Comparison of ENCODE assay signal across 8 cellular contexts in genomic region chr19:54449701-54450069, GRCh38.
DNase-seq lines count a peak whose midpoint lies in the region.

No MANE protein-coding gene starts in this region.

- H3K36me3 ChIP-seq in BLaER1 treated with 17β-estradiol and CSF1 and Interleukin-3, amounts not matched to agents 10 nM and 100 nM: peaks cover 49 to 69% (median 59%) of the 10 kb centered on the region in 11 experiments
- H3K36me3 ChIP-seq in HUES48 (ENCODE audit: control insufficient read depth, insufficient read depth, low read length) (peaks cover 52% of the 10 kb centered on the region), muscle layer of duodenum (ENCODE audit: control insufficient read depth in 1 of 2, insufficient read depth in 2 of 2, low read length in 2 of 2) (peaks cover 41 to 51% of the 10 kb centered on the region in 2 donors)

- peak overlapping the region; percentile 94 to 99 (median 95) for H3K27ac ChIP-seq in BLaER1 treated with 17β-estradiol and CSF1 and Interleukin-3, amounts not matched to agents 10 nM and 100 nM
- peak overlapping the region; percentile 93 for H3K27ac ChIP-seq in HUES48 (ENCODE audit: low read depth, low read length)
- H3K27ac ChIP-seq in caudate nucleus (ENCODE audit: low read depth, low read length): peak overlapping the region; percentile 99
- peak overlapping the region; percentile 96 for H3K27ac ChIP-seq in muscle layer of duodenum (ENCODE audit: low read length)

- H3K4me2 ChIP-seq in BLaER1 treated with 17β-estradiol and CSF1 and Interleukin-3, amounts not matched to agents 10 nM and 100 nM: peak overlapping the region; percentile 94 to 99 (median 97)

- no peaks in the 10 kb centered on the region for H3K27me3 ChIP-seq in BLaER1 treated with 17β-estradiol and CSF1 and Interleukin-3, amounts not matched to agents 10 nM and 100 nM
- no peaks in the 10 kb centered on the region for H3K27me3 ChIP-seq in HUES48 (ENCODE audit: control insufficient read depth, insufficient read depth, low read length)
- no peaks in the 10 kb centered on the region for H3K27me3 ChIP-seq in muscle layer of duodenum (ENCODE audit: low read depth, low read length)

- H3K4me1 ChIP-seq in BLaER1 treated with 17β-estradiol and CSF1 and Interleukin-3, amounts not matched to agents 10 nM and 100 nM: peaks cover 35 to 60% (median 41%) of the 10 kb centered on the region in 10 experiments
- H3K4me1 ChIP-seq in HUES48 (ENCODE audit: control insufficient read depth, insufficient read depth, low read length): peaks cover 4% of the 10 kb centered on the region; the same call in 1 of the 2 replicates
- peaks cover 13 to 38% of the 10 kb centered on the region in 2 donors for H3K4me1 ChIP-seq in muscle layer of duodenum (ENCODE audit: control insufficient read depth in 1 of 2, insufficient read depth in 2 of 2, low read length in 2 of 2)

- peak overlapping the region; percentile 92 to 99 (median 95) for H3K9ac ChIP-seq in BLaER1 treated with 17β-estradiol and CSF1 and Interleukin-3, amounts not matched to agents 10 nM and 100 nM
- H3K9ac ChIP-seq in HUES48 (ENCODE audit: low read depth, low read length): peak overlapping the region; percentile 80; the same call in 1 of the 2 replicates

- H3K4me3 ChIP-seq in BLaER1 treated with 17β-estradiol and CSF1 and Interleukin-3, amounts not matched to agents 10 nM and 100 nM: peak overlapping the region; percentile 79 to 94 (median 90)
- H3K4me3 ChIP-seq in HUES48 (ENCODE audit: low read depth, low read length): peak overlapping the region; percentile 94
- peak overlapping the region; percentile 78 to 92 for H3K4me3 ChIP-seq in muscle layer of duodenum (ENCODE audit: low read depth in 1 of 2, low read length in 2 of 2)

- DNase-seq in caudate nucleus (lab: John Stamatoyannopoulos, UW): no peak
- DNase-seq in ecto neural progenitor cell (ENCODE audit: low spot score): no peak
- no peak for DNase-seq in LoVo (ENCODE audit: low spot score)
- DNase-seq in NCI-H748 treated with DMSO at 0.1 percent for 48 hours (lab: John Stamatoyannopoulos, UW): no peak
- DNase-seq in cerebellar nuclear complex (lab: John Stamatoyannopoulos, UW): no peak

- no peaks in the 10 kb centered on the region for H3K9me3 ChIP-seq in BLaER1 treated with 17β-estradiol and CSF1 and Interleukin-3, amounts not matched to agents 10 nM and 100 nM (replicated peaks in 1 of 11)
- H3K9me3 ChIP-seq in HUES48 (ENCODE audit: control insufficient read depth, insufficient read depth, low read length): no peaks in the 10 kb centered on the region
- H3K9me3 ChIP-seq in muscle layer of duodenum (ENCODE audit: control insufficient read depth in 1 of 2, low read length in 2 of 2): no peaks in the 10 kb centered on the region

- H4K20me1 ChIP-seq in BLaER1 treated with 17β-estradiol and CSF1 and Interleukin-3, amounts not matched to agents 10 nM and 100 nM: peaks cover 53 to 60% (median 54%) of the 10 kb centered on the region in 11 experiments
